ENCODE assay signal across 19 cellular contexts in genomic region chr4:140131663-140132229, GRCh38. TPM values are rescaled to one million over a fixed set of nuclear protein-coding genes. Genes with fewer than 3 reads are reported as not detected.
DNase-seq lines count a peak whose midpoint lies in the region; ATAC-seq and TF ChIP-seq lines count a peak whose summit lies in the region.
"Had no signal": no experiment of that assay in that cellular context is flagged by ENCODE, and none has a peak within 500 bp of the region (broad histone marks: within the 10 kb centered on the region; RNA-seq: fewer than 3 reads in every experiment).

No MANE protein-coding gene starts in this region.

- no peak overlapping the region for H3K4me3 ChIP-seq in naive thymus-derived CD4-positive, alpha-beta T cell (ENCODE audit: low read length)
- no peak overlapping the region for H3K4me3 ChIP-seq in upper lobe of right lung
- no peak overlapping the region for H3K4me3 ChIP-seq in CD8-positive, alpha-beta memory T cell (ENCODE audit: low read length)
- H3K4me3 ChIP-seq: GM23248, K562 had no signal

- H3K36me3 ChIP-seq in naive thymus-derived CD4-positive, alpha-beta T cell (ENCODE audit: control insufficient read depth in 2 of 3, insufficient read depth in 3 of 3, low read length in 3 of 3), result no peaks in the 10 kb centered on the region
- H3K36me3 ChIP-seq in upper lobe of right lung, result no peaks in the 10 kb centered on the region
- H3K36me3 ChIP-seq in CD8-positive, alpha-beta memory T cell (ENCODE audit: insufficient read depth, low read length), result no peaks in the 10 kb centered on the region

- ATAC-seq in activated T-cell treated with anti-CD3 and anti-CD28 coated beads, Interleukin-2, amount 50 U/mL, for 4 hours, result no peak
- no peak for ATAC-seq in naive thymus-derived CD4-positive, alpha-beta T cell
- peak; percentile 48 for ATAC-seq in upper lobe of right lung
- ATAC-seq: K562 had no signal

- no peak for TF ChIP-seq CTCF in upper lobe of right lung (IDR thresholded peaks at IDR 0.05)

- H3K4me1 ChIP-seq in naive thymus-derived CD4-positive, alpha-beta T cell (ENCODE audit: control insufficient read depth in 2 of 2, insufficient read depth in 2 of 2, low read length in 2 of 2), result no peaks in the 10 kb centered on the region
- H3K4me1 ChIP-seq in upper lobe of right lung, result peaks cover 13% of the 10 kb centered on the region
- no peaks in the 10 kb centered on the region for H3K4me1 ChIP-seq in CD8-positive, alpha-beta memory T cell (ENCODE audit: insufficient read depth, low read length)

- H3K9me3 Mint-ChIP-seq in activated T-cell treated with anti-CD3 and anti-CD28 coated beads, Interleukin-2, amount 50 U/mL, for 4 hours, result no peaks in the 10 kb centered on the region
- no peaks in the 10 kb centered on the region for H3K9me3 Mint-ChIP-seq in activated naive CD8-positive, alpha-beta T cell (ENCODE audit: low read depth)
- no peaks in the 10 kb centered on the region for H3K9me3 Mint-ChIP-seq in naive thymus-derived CD4-positive, alpha-beta T cell
- H3K9me3 Mint-ChIP-seq in CD8-positive, alpha-beta memory T cell, result no peaks in the 10 kb centered on the region

- DNase-seq in activated T-cell treated with anti-CD3 and anti-CD28 coated beads, Interleukin-2, amount 50 U/mL, for 48 hours, result peak; percentile 30 to 35
- no peak for DNase-seq in activated T-cell treated with anti-CD3 and anti-CD28 coated beads, Interleukin-2, amount 50 U/mL, for 4 hours
- no peak for DNase-seq in naive thymus-derived CD4-positive, alpha-beta T cell
- no peak for DNase-seq in upper lobe of right lung
- DNase-seq in NCI-H526 (lab: John Stamatoyannopoulos, UW), result no peak
- DNase-seq in CD8-positive, alpha-beta memory T cell, result no peak
- DNase-seq in SIG-M5 (lab: John Stamatoyannopoulos, UW), result no peak
- DNase-seq: AML-193; CD4-positive, CD25-positive, alpha-beta regulatory T cell; DND-41; GDM1; GM23248; NCI-H1436 treated with DMSO at 0.1 percent for 48 hours; NCI-H2227 treated with DMSO at 0.1 percent for 48 hours; NCI-H524 treated with DMSO at 0.1 percent for 48 hours; OCI-M1 had no signal

- H3K4me1 Mint-ChIP-seq in activated T-cell treated with anti-CD3 and anti-CD28 coated beads, Interleukin-2, amount 50 U/mL, for 4 hours (ENCODE audit: low read depth), result peaks cover 8% of the 10 kb centered on the region
- peaks cover 27% of the 10 kb centered on the region for H3K4me1 Mint-ChIP-seq in activated naive CD8-positive, alpha-beta T cell (ENCODE audit: low read depth)
- peaks cover 1 to 19% (median 16%) of the 10 kb centered on the region in 7 donors for H3K4me1 Mint-ChIP-seq in naive thymus-derived CD4-positive, alpha-beta T cell
- peaks cover 0 to 7% (median 0%) of the 10 kb centered on the region in 3 donors for H3K4me1 Mint-ChIP-seq in CD8-positive, alpha-beta memory T cell
- H3K4me1 Mint-ChIP-seq: CD4-positive, CD25-positive, alpha-beta regulatory T cell had no signal

- no peaks in the 10 kb centered on the region for H3K36me3 Mint-ChIP-seq in activated T-cell treated with anti-CD3 and anti-CD28 coated beads, Interleukin-2, amount 50 U/mL, for 4 hours (ENCODE audit: insufficient read depth)
- no peaks in the 10 kb centered on the region for H3K36me3 Mint-ChIP-seq in activated naive CD8-positive, alpha-beta T cell
- peaks cover 0 to 4% (median 3%) of the 10 kb centered on the region in 5 donors for H3K36me3 Mint-ChIP-seq in naive thymus-derived CD4-positive, alpha-beta T cell
- H3K36me3 Mint-ChIP-seq in CD8-positive, alpha-beta memory T cell, result no peaks in the 10 kb centered on the region
- H3K36me3 Mint-ChIP-seq: CD4-positive, CD25-positive, alpha-beta regulatory T cell had no signal

- no peaks in the 10 kb centered on the region for H3K9me3 ChIP-seq in naive thymus-derived CD4-positive, alpha-beta T cell (ENCODE audit: control insufficient read depth in 2 of 3, low read length in 3 of 3)
- H3K9me3 ChIP-seq in upper lobe of right lung, result no peaks in the 10 kb centered on the region
- no peaks in the 10 kb centered on the region for H3K9me3 ChIP-seq in CD8-positive, alpha-beta memory T cell (ENCODE audit: low read length)

- H3K27ac ChIP-seq in naive thymus-derived CD4-positive, alpha-beta T cell (ENCODE audit: low read depth, low read length), result no peak overlapping the region
- H3K27ac ChIP-seq in upper lobe of right lung, result no peak overlapping the region
- H3K27ac ChIP-seq in CD8-positive, alpha-beta memory T cell (ENCODE audit: low read depth, low read length), result no peak overlapping the region
- H3K27ac ChIP-seq: GM23248, HL-60 had no signal

- CTCF ChIA-PET in naive thymus-derived CD4-positive, alpha-beta T cell (lab: Charles Lee), result interaction anchor here (0.9 kb wide), 1 partner anchor 76 kb away, joined by 3 read pairs; no protein-coding TSS in a partner anchor
- CTCF ChIA-PET in CD8-positive, alpha-beta memory T cell (lab: Charles Lee), result no interaction called here

- H3K27ac Mint-ChIP-seq in activated naive CD8-positive, alpha-beta T cell, result no peak overlapping the region
- H3K27ac Mint-ChIP-seq in naive thymus-derived CD4-positive, alpha-beta T cell, result peak overlapping the region in 3 of 9 donors; percentile 40 to 51 (median 46)
- H3K27ac Mint-ChIP-seq in CD8-positive, alpha-beta memory T cell, result no peak overlapping the region

- no peak overlapping the region for H3K4me3 Mint-ChIP-seq in activated T-cell treated with anti-CD3 and anti-CD28 coated beads, Interleukin-2, amount 50 U/mL, for 4 hours
- H3K4me3 Mint-ChIP-seq in activated naive CD8-positive, alpha-beta T cell, result peak overlapping the region; percentile 17
- peak overlapping the region in 7 of 10 donors; percentile 8 to 77 (median 60) for H3K4me3 Mint-ChIP-seq in naive thymus-derived CD4-positive, alpha-beta T cell
- H3K4me3 Mint-ChIP-seq in CD8-positive, alpha-beta memory T cell, result no peak overlapping the region

- H3K27me3 Mint-ChIP-seq in activated T-cell treated with anti-CD3 and anti-CD28 coated beads, Interleukin-2, amount 50 U/mL, for 4 hours (ENCODE audit: low read depth), result no peaks in the 10 kb centered on the region
- H3K27me3 Mint-ChIP-seq in activated naive CD8-positive, alpha-beta T cell, result no peaks in the 10 kb centered on the region
- peaks cover 0 to 54% (median 0%) of the 10 kb centered on the region in 5 donors for H3K27me3 Mint-ChIP-seq in naive thymus-derived CD4-positive, alpha-beta T cell
- H3K27me3 Mint-ChIP-seq in CD8-positive, alpha-beta memory T cell, result peaks cover 9 to 19% of the 10 kb centered on the region in 2 donors

- no peaks in the 10 kb centered on the region for H3K27me3 ChIP-seq in naive thymus-derived CD4-positive, alpha-beta T cell (ENCODE audit: control insufficient read depth in 2 of 2, insufficient read depth in 2 of 2, low read length in 2 of 2)
- H3K27me3 ChIP-seq in upper lobe of right lung, result no peaks in the 10 kb centered on the region
- no peaks in the 10 kb centered on the region for H3K27me3 ChIP-seq in CD8-positive, alpha-beta memory T cell (ENCODE audit: insufficient read depth, low read length, poor library complexity, severe bottlenecking)

- intact Hi-C loops in naive thymus-derived CD4-positive, alpha-beta T cell (cut with micrococcal nuclease), result loop anchor here in 1 of 2 donors (1.0 to 2.0 kb wide), 2 partner anchors 17 to 19 kb away; no protein-coding TSS in a partner anchor
- intact Hi-C loops in upper lobe of right lung (cut with DNase I), result no loop called here

- POLR2A ChIA-PET in naive thymus-derived CD4-positive, alpha-beta T cell (lab: Charles Lee), result interaction anchor here (0.5 to 1.1 kb wide), 2 partner anchors 9 to 242 kb away, joined by 4 read pairs; partner anchors contain the start of gene SCOC
- POLR2A ChIA-PET in CD8-positive, alpha-beta memory T cell (lab: Charles Lee), result no interaction called here

RNA-seq across cellular contexts. Expression of gene MAML3, which starts 22.2 kb away (rescaled TPM):
- 1 to 10 TPM in 1 of 3 donors, under 1 TPM in 2; 0.60 to 1.0 (median 0.73) TPM for total RNA-seq in activated T-cell treated with anti-CD3 and anti-CD28 coated beads, Interleukin-2, amount 50 U/mL, for 4 hours
- total RNA-seq in naive thymus-derived CD4-positive, alpha-beta T cell, result 1 to 10 TPM; 1.4 to 9.4 (median 3.6) TPM
- polyA plus RNA-seq in naive thymus-derived CD4-positive, alpha-beta T cell, result under 1 TPM; 0.53 to 0.55 TPM
- total RNA-seq in upper lobe of right lung, result 13.1 TPM
- total RNA-seq in CD8-positive, alpha-beta memory T cell, result under 1 TPM; 0.44 to 0.57 TPM
- 0.52 TPM for polyA plus RNA-seq in CD8-positive, alpha-beta memory T cell

Comparison
In these comparisons a context has a peak if more than half of its experiments do, and no peak if none do; other contexts are left out.
1. DNase-seq: peak in activated T-cell treated with anti-CD3 and anti-CD28 coated beads, Interleukin-2, amount 50 U/mL, for 48 hours (2 of 2); none in activated T-cell treated with anti-CD3 and anti-CD28 coated beads, Interleukin-2, amount 50 U/mL, for 4 hours (single experiment), naive thymus-derived CD4-positive, alpha-beta T cell (0 of 9), upper lobe of right lung (single experiment), NCI-H526 (0 of 2), CD8-positive, alpha-beta memory T cell (0 of 5) and SIG-M5 (single experiment).
2. H3K4me3 Mint-ChIP-seq: peak in activated naive CD8-positive, alpha-beta T cell (single experiment) and naive thymus-derived CD4-positive, alpha-beta T cell (7 of 10); none in activated T-cell treated with anti-CD3 and anti-CD28 coated beads, Interleukin-2, amount 50 U/mL, for 4 hours (single experiment) and CD8-positive, alpha-beta memory T cell (0 of 7).